In genomic region chr14:96205059-96205993, GRCh38 we compare ENCODE assay signal across 9 cellular contexts. TPM values are rescaled to one million over a fixed set of nuclear protein-coding genes. Genes with fewer than 3 reads are reported as not detected.
DNase-seq lines count a peak whose midpoint lies in the region; ATAC-seq and TF ChIP-seq lines count a peak whose summit lies in the region.
"Had no signal": no experiment of that assay in that cellular context is flagged by ENCODE, and none has a peak within 500 bp of the region (broad histone marks: within the 10 kb centered on the region; RNA-seq: fewer than 3 reads in every experiment).

No MANE protein-coding gene starts in this region.

- 26 to 35% (median 31%) methylated on average over 21 of the region's 21 CpGs for WGBS in adipose tissue, 3 donors

- peak; percentile 23 to 24 for ATAC-seq in stimulated activated naive B cell treated with anti-CD40 and anti-IgM and Interleukin-4, amounts not matched to agents 10 μg/mL and 1 μg/mL and 100 μg/mL, for 72 hours (replicated peaks)
- no peak for ATAC-seq in GM19023 (IDR thresholded peaks at IDR 0.05; ENCODE audit: unreplicated experiment)
- no peak for ATAC-seq in HG02970 (IDR thresholded peaks at IDR 0.05; ENCODE audit: low FRiP score, unreplicated experiment)
- ATAC-seq in HG03139 (IDR thresholded peaks at IDR 0.05; ENCODE audit: unreplicated experiment) = no peak

- no peak for DNase-seq in HFFc6
- DNase-seq in stimulated activated naive B cell treated with anti-CD40 and anti-IgM and Interleukin-4, amounts not matched to agents 10 μg/mL and 1 μg/mL and 100 μg/mL, for 72 hours = no peak
- DNase-seq in GM03348 (ENCODE audit: low spot score) = no peak

- H3K9me3 ChIP-seq in iPS-18a (ENCODE audit: control insufficient read depth, low read depth, low read length) = no peaks in the 10 kb centered on the region

- TF ChIP-seq CTCF in HFFc6 (IDR thresholded peaks at IDR 0.05) = no peak; the same call in 1 of the 2 replicates

- no peaks in the 10 kb centered on the region for H3K9me3 Mint-ChIP-seq in HFFc6
- no peaks in the 10 kb centered on the region for H3K9me3 Mint-ChIP-seq in stimulated activated naive B cell treated with anti-CD40 and anti-IgM and Interleukin-4, amounts not matched to agents 10 μg/mL and 1 μg/mL and 100 μg/mL, for 72 hours
- H3K9me3 Mint-ChIP-seq: neural crest cell had no signal

- H3K4me1 ChIP-seq in iPS-18a (ENCODE audit: control insufficient read depth, low read depth, low read length) = peaks cover 5% of the 10 kb centered on the region

- H3K4me1 Mint-ChIP-seq in HFFc6 (ENCODE audit: low read depth) = peaks cover 59% of the 10 kb centered on the region
- peaks cover 5 to 16% of the 10 kb centered on the region in 2 donors for H3K4me1 Mint-ChIP-seq in stimulated activated naive B cell treated with anti-CD40 and anti-IgM and Interleukin-4, amounts not matched to agents 10 μg/mL and 1 μg/mL and 100 μg/mL, for 72 hours

- H3K4me3 ChIP-seq in iPS-18a (ENCODE audit: low read length) = peak overlapping the region; percentile 65

- no peaks in the 10 kb centered on the region; the same call in 1 of the 2 replicates for H3K36me3 Mint-ChIP-seq in HFFc6 (ENCODE audit: low read depth)
- H3K36me3 Mint-ChIP-seq in stimulated activated naive B cell treated with anti-CD40 and anti-IgM and Interleukin-4, amounts not matched to agents 10 μg/mL and 1 μg/mL and 100 μg/mL, for 72 hours = no peaks in the 10 kb centered on the region

- H3K27ac ChIP-seq in adipose tissue (ENCODE audit: low read depth, low read length) (peak overlapping the region; percentile 81), iPS-18a (ENCODE audit: low read length) (no peak overlapping the region)

- H3K36me3 ChIP-seq in iPS-18a (ENCODE audit: control insufficient read depth, low read depth, low read length) = no peaks in the 10 kb centered on the region

- peaks cover 2% of the 10 kb centered on the region; the same call in 1 of the 2 replicates for H3K27me3 Mint-ChIP-seq in HFFc6 (ENCODE audit: insufficient read depth)
- H3K27me3 Mint-ChIP-seq in stimulated activated naive B cell treated with anti-CD40 and anti-IgM and Interleukin-4, amounts not matched to agents 10 μg/mL and 1 μg/mL and 100 μg/mL, for 72 hours = peaks cover 49 to 76% of the 10 kb centered on the region in 2 donors

- H3K27me3 ChIP-seq in iPS-18a (ENCODE audit: control insufficient read depth, insufficient read depth, low read length) = peaks cover 30% of the 10 kb centered on the region

- H3K4me3 Mint-ChIP-seq in HFFc6 = peak overlapping the region; percentile 90
- H3K4me3 Mint-ChIP-seq in stimulated activated naive B cell treated with anti-CD40 and anti-IgM and Interleukin-4, amounts not matched to agents 10 μg/mL and 1 μg/mL and 100 μg/mL, for 72 hours = no peak overlapping the region

- H3K27ac Mint-ChIP-seq in HFFc6 = peak overlapping the region; percentile 81
- H3K27ac Mint-ChIP-seq in stimulated activated naive B cell treated with anti-CD40 and anti-IgM and Interleukin-4, amounts not matched to agents 10 μg/mL and 1 μg/mL and 100 μg/mL, for 72 hours = no peak overlapping the region

- H3K9ac ChIP-seq in iPS-18a (ENCODE audit: low read length) = no peak overlapping the region

RNA-seq across cellular contexts. Expression of gene BDKRB2, which starts 0.7 kb away (rescaled TPM):
- 10 to 100 TPM in 1 of 6 experiments, 1 to 10 TPM in 5; 5.8 to 11.2 (median 9.1) TPM for total RNA-seq in HFFc6 (2021; fragmentation: NEBNext Ultra II Directional; extraction: Animal tissue kit (Norgen Biotek cat#: 25700))
- 10 to 100 TPM in 1 of 3 donors, 1 to 10 TPM in 2; 4.2 to 22.6 (median 9.4) TPM for polyA plus RNA-seq in adipose tissue

RNA-seq across cellular contexts. Expression of gene BDKRB1, which starts 50.7 kb away (rescaled TPM):
- total RNA-seq in HFFc6 (2021; fragmentation: NEBNext Ultra II Directional; extraction: Animal tissue kit (Norgen Biotek cat#: 25700)) = 10 to 100 TPM; 41.5 to 67.8 (median 59.2) TPM
- polyA plus RNA-seq in adipose tissue = 10 to 100 TPM in 1 of 3 donors, 1 to 10 TPM in 2; 1.2 to 18.1 (median 4.4) TPM
- total RNA-seq: neural crest cell had no signal

Comparison
In these comparisons a context has a peak if more than half of its experiments do, and no peak if none do; other contexts are left out.
1. ATAC-seq: peak in stimulated activated naive B cell treated with anti-CD40 and anti-IgM and Interleukin-4, amounts not matched to agents 10 μg/mL and 1 μg/mL and 100 μg/mL, for 72 hours (2 of 2); none in GM19023 (single experiment), HG02970 (single experiment) and HG03139 (single experiment).